ENCODE assay signal across 9 cellular contexts in the genomic region with DNA sequence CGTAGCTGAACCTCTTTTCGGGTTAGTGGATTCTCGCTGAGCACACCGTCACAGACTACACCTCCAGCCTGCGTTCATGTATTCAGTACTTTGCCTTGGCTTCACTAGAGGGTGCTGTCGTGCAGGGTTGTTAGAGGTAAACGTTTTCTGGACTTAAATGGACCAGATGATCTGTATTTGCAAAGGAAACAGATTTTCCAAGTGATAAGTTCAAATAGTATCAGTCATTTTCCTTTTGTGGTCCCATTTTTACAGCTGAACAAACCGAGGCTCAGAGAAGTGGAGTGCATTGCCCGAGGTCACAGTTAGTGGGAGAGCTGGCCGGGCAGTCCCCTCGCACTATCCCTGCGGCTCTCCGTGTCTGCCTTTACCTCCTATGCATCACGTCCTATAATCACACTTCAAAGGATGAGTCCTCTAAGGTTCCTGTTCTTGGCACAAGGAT.
A peak's percentile ranks its signal among the peaks of the same experiment; 100 is the strongest.
DNase-seq lines count a peak whose midpoint lies in the region; ATAC-seq, FAIRE-seq and TF ChIP-seq lines count a peak whose summit lies in the region.
"Had no signal": no experiment of that assay in that cellular context is flagged by ENCODE, and none has a peak within 500 bp of the region (broad histone marks: within the 10 kb centered on the region; RNA-seq: fewer than 3 reads in every experiment).

No MANE protein-coding gene starts in this region.

- no peaks in the 10 kb centered on the region for H3K9me3 ChIP-seq in psoas muscle

- H3K36me3 ChIP-seq in psoas muscle (ENCODE audit: insufficient read depth in 1 of 2, low read depth in 1 of 2), result peaks cover 4 to 22% of the 10 kb centered on the region in 2 donors

- peak; percentile 70 for ATAC-seq in HG03095 (IDR thresholded peaks at IDR 0.05; ENCODE audit: unreplicated experiment)
- ATAC-seq in psoas muscle, result peak; percentile 58 to 83 (median 68)
- no peak for ATAC-seq in HG03457 (IDR thresholded peaks at IDR 0.05; ENCODE audit: unreplicated experiment)

- 53 to 59% (median 55%) methylated on average over 14 of the region's 14 CpGs for WGBS in psoas muscle, 3 donors

- no peak overlapping the region for H3K4me3 ChIP-seq in psoas muscle

- DNase-seq in GM12891 (ENCODE audit: insufficient read length, low spot score), result no peak
- DNase-seq in RCC 7860 (ENCODE audit: low spot score), result peak; percentile 20
- peak; percentile 51 for DNase-seq in activated T-helper 2 cell treated with anti-CD3 and anti-CD28 coated beads, Interferon-gamma antibody, Interleukin-2, Interleukin-4, amounts not matched to agents 10 μg/mL and 5 μg/mL and 100 μg/mL, durations not matched to agents 14 hours and 24 hours and 36 hours (ENCODE audit: low spot score)
- DNase-seq in germinal center (ENCODE audit: low spot score), result peak; percentile 31
- DNase-seq in psoas muscle, result peak in 1 of 2 donors; percentile 29
- no peak for DNase-seq in NCI-H446 treated with DMSO at 0.1 percent for 48 hours (lab: John Stamatoyannopoulos, UW)

- H3K36me3 Mint-ChIP-seq in activated T-helper 2 cell treated with anti-CD3 and anti-CD28 coated beads, Interferon-gamma antibody, Interleukin-2, Interleukin-4, amounts not matched to agents 10 μg/mL and 5 μg/mL and 100 μg/mL, durations not matched to agents 14 hours and 24 hours and 36 hours (ENCODE audit: low read depth), result peaks cover 25% of the 10 kb centered on the region

- peak overlapping the region; percentile 18 for H3K4me3 Mint-ChIP-seq in activated T-helper 2 cell treated with anti-CD3 and anti-CD28 coated beads, Interferon-gamma antibody, Interleukin-2, Interleukin-4, amounts not matched to agents 10 μg/mL and 5 μg/mL and 100 μg/mL, durations not matched to agents 14 hours and 24 hours and 36 hours (ENCODE audit: low read depth)
- H3K4me3 Mint-ChIP-seq: dendritic cell treated with granulocyte-macrophage colony-stimulating factor and Interleukin-4, amounts not matched to agents 40 ng/mL and 50 ng/mL, for 4 days had no signal

- H3K4me1 ChIP-seq in psoas muscle, result peaks cover 20% of the 10 kb centered on the region

- TF ChIP-seq POLR2A in GM12891 (IDR thresholded peaks at IDR 0.05; ENCODE audit: low read depth, low read length), result no peak

- intact Hi-C loops in activated T-helper 2 cell treated with anti-CD3 and anti-CD28 coated beads, Interferon-gamma antibody, Interleukin-2, Interleukin-4, amounts not matched to agents 10 μg/mL and 5 μg/mL and 100 μg/mL, durations not matched to agents 14 hours and 24 hours and 36 hours (cut with micrococcal nuclease), result loop anchor here (1.0 to 10.0 kb wide), 6 partner anchors 53 to 519 kb away; a partner anchor contains a TSS
- intact Hi-C loops in psoas muscle (cut with DNase I), result loop anchor here in 1 of 2 donors (5.0 kb wide), 1 partner anchor 126 kb away; a partner anchor contains a TSS

- no peaks in the 10 kb centered on the region for H3K9me3 Mint-ChIP-seq in activated T-helper 2 cell treated with anti-CD3 and anti-CD28 coated beads, Interferon-gamma antibody, Interleukin-2, Interleukin-4, amounts not matched to agents 10 μg/mL and 5 μg/mL and 100 μg/mL, durations not matched to agents 14 hours and 24 hours and 36 hours
- H3K9me3 Mint-ChIP-seq: dendritic cell treated with granulocyte-macrophage colony-stimulating factor and Interleukin-4, amounts not matched to agents 40 ng/mL and 50 ng/mL, for 4 days had no signal

- peaks cover 63% of the 10 kb centered on the region for H3K4me1 Mint-ChIP-seq in activated T-helper 2 cell treated with anti-CD3 and anti-CD28 coated beads, Interferon-gamma antibody, Interleukin-2, Interleukin-4, amounts not matched to agents 10 μg/mL and 5 μg/mL and 100 μg/mL, durations not matched to agents 14 hours and 24 hours and 36 hours (ENCODE audit: low read depth)

- peak overlapping the region; percentile 21 for H3K27ac Mint-ChIP-seq in activated T-helper 2 cell treated with anti-CD3 and anti-CD28 coated beads, Interferon-gamma antibody, Interleukin-2, Interleukin-4, amounts not matched to agents 10 μg/mL and 5 μg/mL and 100 μg/mL, durations not matched to agents 14 hours and 24 hours and 36 hours
- H3K27ac Mint-ChIP-seq: dendritic cell treated with granulocyte-macrophage colony-stimulating factor and Interleukin-4, amounts not matched to agents 40 ng/mL and 50 ng/mL, for 4 days had no signal

- H3K27ac ChIP-seq in psoas muscle, result no peak overlapping the region

- TF ChIP-seq CTCF in psoas muscle (IDR thresholded peaks at IDR 0.05), result peak; percentile 59

- no peak for FAIRE-seq in GM12891 (lab: Jason Lieb, UNC)
- FAIRE-seq in RCC 7860 (lab: Jason Lieb, UNC), result no peak

- H3K27me3 Mint-ChIP-seq in activated T-helper 2 cell treated with anti-CD3 and anti-CD28 coated beads, Interferon-gamma antibody, Interleukin-2, Interleukin-4, amounts not matched to agents 10 μg/mL and 5 μg/mL and 100 μg/mL, durations not matched to agents 14 hours and 24 hours and 36 hours (ENCODE audit: low read depth), result no peaks in the 10 kb centered on the region
- H3K27me3 Mint-ChIP-seq: dendritic cell treated with granulocyte-macrophage colony-stimulating factor and Interleukin-4, amounts not matched to agents 40 ng/mL and 50 ng/mL, for 4 days had no signal

- H3K27me3 ChIP-seq in psoas muscle (ENCODE audit: insufficient read depth in 3 of 3, low read length in 2 of 3), result no peaks in the 10 kb centered on the region

TF ChIP-seq in GM12891, 5 proteins besides CTCF, POLR2A, EP300 and RAD21:
- TF ChIP-seq PAX5 (IDR thresholded peaks at IDR 0.05; ENCODE audit: insufficient read depth, low read length, severe bottlenecking), result no peak
- no peak for TF ChIP-seq TAF1 (IDR thresholded peaks at IDR 0.05; ENCODE audit: low read depth, low read length)
- TF ChIP-seq SPI1 (IDR thresholded peaks at IDR 0.05; ENCODE audit: low read depth, low read length), result no peak
- TF ChIP-seq POU2F2 (IDR thresholded peaks at IDR 0.05; ENCODE audit: low read depth, low read length), result peak; percentile 62; the same call in 1 of the 2 replicates
- no peak for TF ChIP-seq POLR2AphosphoS5 (IDR thresholded peaks at IDR 0.05; ENCODE audit: low read depth, low read length)

Comparison
In these comparisons a context has a peak if more than half of its experiments do, and no peak if none do; other contexts are left out.
1. DNase-seq: peak in RCC 7860 (single experiment), activated T-helper 2 cell treated with anti-CD3 and anti-CD28 coated beads, Interferon-gamma antibody, Interleukin-2, Interleukin-4, amounts not matched to agents 10 μg/mL and 5 μg/mL and 100 μg/mL, durations not matched to agents 14 hours and 24 hours and 36 hours (single experiment) and germinal center (single experiment); none in GM12891 (single experiment) and NCI-H446 treated with DMSO at 0.1 percent for 48 hours (single experiment).